ENCODE assay signal across 9 cellular contexts in genomic region chr12:100443434-100443833, GRCh38. TPM values are rescaled to one million over a fixed set of nuclear protein-coding genes. Genes with fewer than 3 reads are reported as not detected.
"Had no signal": no experiment of that assay in that cellular context is flagged by ENCODE, and none has a peak within 500 bp of the region (broad histone marks: within the 10 kb centered on the region; RNA-seq: fewer than 3 reads in every experiment).

No MANE protein-coding gene starts in this region.

- H2AFZ ChIP-seq: GM23338 had no signal

- H3K4me2 ChIP-seq: GM23338 had no signal

- H3K4me3 ChIP-seq: GM23338, K562 had no signal

- H3K27ac ChIP-seq: HL-60 had no signal

- DNase-seq: H9, HCEC 1CT, HFFc6, IMR-90 had no signal

- ATAC-seq: GM23338, K562 had no signal

RNA-seq across cellular contexts. Expression of gene NR1H4, which starts 30.2 kb away (rescaled TPM):
- total RNA-seq: GM23338, H1, H9, HFFc6, HT1080, IMR-90, K562 had no signal
- polyA plus RNA-seq: GM23338, H1, IMR-90 had no signal
